Comparison of ENCODE assay signal across 18 cellular contexts in genomic region chr10:35895331-35895730, GRCh38.
"Had no signal": no experiment of that assay in that cellular context is flagged by ENCODE, and none has a peak within 500 bp of the region (broad histone marks: within the 10 kb centered on the region; RNA-seq: fewer than 3 reads in every experiment).

No MANE protein-coding gene starts in this region.

- H3K4me3 ChIP-seq: gastrocnemius medialis, heart left ventricle, mucosa of descending colon, tibial artery had no signal

- H3K9me3 ChIP-seq: gastrocnemius medialis, mucosa of descending colon, tibial artery had no signal

- H3K27ac Mint-ChIP-seq: activated B cell treated with CpG ODN at 0.5 μM for 24 hours; activated CD4-positive, alpha-beta memory T cell treated with anti-CD3 and anti-CD28 coated beads, Interleukin-2, amount 10 ng/mL, durations not matched to agents 7 days and 5 days; activated naive CD4-positive, alpha-beta T cell treated with anti-CD3 and anti-CD28 coated beads for 36 hours; immature natural killer cell; memory B cell; naive B cell had no signal

- H3K36me3 Mint-ChIP-seq: immature natural killer cell, memory B cell, naive B cell had no signal

- H3K4me1 ChIP-seq: gastrocnemius medialis had no signal

- H3K27me3 Mint-ChIP-seq: activated B cell treated with CpG ODN at 0.5 μM for 24 hours; activated CD4-positive, alpha-beta memory T cell treated with anti-CD3 and anti-CD28 coated beads, Interleukin-2, amount 10 ng/mL, durations not matched to agents 7 days and 5 days; memory B cell; naive B cell had no signal

- ATAC-seq: activated T-cell treated with anti-CD3 and anti-CD28 coated beads, Interleukin-2, amount 50 U/mL, for 4 hours; gastrocnemius medialis; heart left ventricle; left ventricle myocardium superior; mucosa of descending colon; stimulated activated naive CD8-positive, alpha-beta T cell treated with anti-CD3 and anti-CD28 coated beads, Interleukin-15, Interleukin-2, amounts not matched to agents 100 U/mL and 50 U/mL, for 24 hours had no signal

- DNase-seq: activated B cell treated with CpG ODN at 0.5 μM for 24 hours; activated CD4-positive, alpha-beta memory T cell treated with anti-CD3 and anti-CD28 coated beads, Interleukin-2, amount 10 ng/mL, durations not matched to agents 7 days and 5 days; activated CD4-positive, alpha-beta T cell treated with anti-CD3 and anti-CD28 coated beads for 48 hours; activated naive CD4-positive, alpha-beta T cell treated with anti-CD3 and anti-CD28 coated beads for 36 hours; activated T-cell treated with anti-CD3 and anti-CD28 coated beads, Interleukin-2, amount 50 U/mL, for 4 hours; aorta; dermis blood vessel endothelial cell; gastrocnemius medialis; heart left ventricle; immature natural killer cell; left ventricle myocardium superior; mucosa of descending colon; naive B cell; stimulated activated naive CD8-positive, alpha-beta T cell treated with anti-CD3 and anti-CD28 coated beads, Interleukin-15, Interleukin-2, amounts not matched to agents 100 U/mL and 50 U/mL, for 24 hours; substantia nigra; tibial artery had no signal

- H3K4me1 Mint-ChIP-seq: activated B cell treated with CpG ODN at 0.5 μM for 24 hours; activated CD4-positive, alpha-beta memory T cell treated with anti-CD3 and anti-CD28 coated beads, Interleukin-2, amount 10 ng/mL, durations not matched to agents 7 days and 5 days; immature natural killer cell; memory B cell; naive B cell had no signal

- H3K27me3 ChIP-seq: gastrocnemius medialis, heart left ventricle, tibial artery had no signal

- H3K27ac ChIP-seq: gastrocnemius medialis, heart left ventricle, tibial artery had no signal

- H3K4me3 Mint-ChIP-seq: activated B cell treated with CpG ODN at 0.5 μM for 24 hours; activated CD4-positive, alpha-beta memory T cell treated with anti-CD3 and anti-CD28 coated beads, Interleukin-2, amount 10 ng/mL, durations not matched to agents 7 days and 5 days; activated naive CD4-positive, alpha-beta T cell treated with anti-CD3 and anti-CD28 coated beads for 36 hours; activated T-cell treated with anti-CD3 and anti-CD28 coated beads, Interleukin-2, amount 50 U/mL, for 4 hours; immature natural killer cell; memory B cell; naive B cell; neural crest cell had no signal

- H3K36me3 ChIP-seq: gastrocnemius medialis, heart left ventricle, tibial artery had no signal
